20 cellular contexts compared by ENCODE assay signal in the genomic region with DNA sequence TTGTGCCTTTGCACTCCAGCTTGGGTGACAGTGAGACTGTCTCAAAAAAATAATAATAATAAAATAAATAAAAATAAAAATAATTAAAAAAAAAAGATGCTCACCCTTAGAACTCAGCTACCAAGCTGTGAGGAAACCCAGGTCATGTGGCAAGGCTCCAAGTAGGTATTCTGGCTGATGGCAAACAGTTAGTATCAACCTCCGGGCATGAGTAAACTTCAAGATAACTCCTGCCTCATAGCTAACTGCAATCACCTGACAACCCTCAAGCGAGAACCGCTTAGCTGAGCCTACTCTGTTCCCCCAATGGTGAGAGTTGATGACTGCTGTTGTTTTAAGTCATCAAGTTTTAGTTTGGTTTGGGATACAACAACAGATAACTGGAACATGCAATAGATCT.
"Had no signal": no experiment of that assay in that cellular context is flagged by ENCODE, and none has a peak within 500 bp of the region (broad histone marks: within the 10 kb centered on the region; RNA-seq: fewer than 3 reads in every experiment).

No MANE protein-coding gene starts in this region.

- ATAC-seq: heart left ventricle; left lung; lower lobe of right lung; psoas muscle; sciatic nerve; stimulated activated naive B cell treated with anti-CD40 and anti-IgM and Interleukin-4, amounts not matched to agents 10 μg/mL and 1 μg/mL and 100 μg/mL, for 72 hours; stimulated activated naive CD8-positive, alpha-beta T cell treated with anti-CD3 and anti-CD28 coated beads, Interleukin-15, amount 100 ng/mL, for 72 hours had no signal

- H3K4me3 ChIP-seq: dorsolateral prefrontal cortex, heart left ventricle, left lung, lower lobe of right lung, psoas muscle, thoracic aorta, vagina had no signal

- DNase-seq: cortex of kidney; dorsolateral prefrontal cortex; effector CD8-positive, alpha-beta T cell; heart left ventricle; hypothalamus; kidney glomerular epithelial cell; left lung; lower lobe of right lung; naive B cell; occipital lobe; psoas muscle; retina; stimulated activated CD4-positive, alpha-beta T cell treated with anti-CD3 and anti-CD28 coated beads, Interleukin-2, amount 100 ng/mL, for 24 hours; stimulated activated CD4-positive, alpha-beta T cell treated with anti-CD3 and anti-CD28 coated beads, Interleukin-4, amount 100 ng/mL, for 4 hours; stimulated activated naive B cell treated with anti-CD40 and anti-IgM and Interleukin-4, amounts not matched to agents 10 μg/mL and 1 μg/mL and 100 μg/mL, for 72 hours; stimulated activated naive CD8-positive, alpha-beta T cell treated with anti-CD3 and anti-CD28 coated beads, Interleukin-15, amount 100 ng/mL, for 72 hours; substantia nigra had no signal

- H3K9me3 ChIP-seq: heart left ventricle, left lung, lower lobe of right lung, psoas muscle, thoracic aorta, vagina had no signal

- H3K27ac ChIP-seq: dorsolateral prefrontal cortex, heart left ventricle, left lung, lower lobe of right lung, psoas muscle, thoracic aorta, vagina had no signal

- H3K4me1 ChIP-seq: psoas muscle had no signal

- H3K27me3 ChIP-seq: dorsolateral prefrontal cortex, heart left ventricle, left lung, vagina had no signal

- H3K36me3 ChIP-seq: heart left ventricle, left lung, lower lobe of right lung, thoracic aorta, vagina had no signal
